Comparison of ENCODE assay signal across 8 cellular contexts in the genomic region with DNA sequence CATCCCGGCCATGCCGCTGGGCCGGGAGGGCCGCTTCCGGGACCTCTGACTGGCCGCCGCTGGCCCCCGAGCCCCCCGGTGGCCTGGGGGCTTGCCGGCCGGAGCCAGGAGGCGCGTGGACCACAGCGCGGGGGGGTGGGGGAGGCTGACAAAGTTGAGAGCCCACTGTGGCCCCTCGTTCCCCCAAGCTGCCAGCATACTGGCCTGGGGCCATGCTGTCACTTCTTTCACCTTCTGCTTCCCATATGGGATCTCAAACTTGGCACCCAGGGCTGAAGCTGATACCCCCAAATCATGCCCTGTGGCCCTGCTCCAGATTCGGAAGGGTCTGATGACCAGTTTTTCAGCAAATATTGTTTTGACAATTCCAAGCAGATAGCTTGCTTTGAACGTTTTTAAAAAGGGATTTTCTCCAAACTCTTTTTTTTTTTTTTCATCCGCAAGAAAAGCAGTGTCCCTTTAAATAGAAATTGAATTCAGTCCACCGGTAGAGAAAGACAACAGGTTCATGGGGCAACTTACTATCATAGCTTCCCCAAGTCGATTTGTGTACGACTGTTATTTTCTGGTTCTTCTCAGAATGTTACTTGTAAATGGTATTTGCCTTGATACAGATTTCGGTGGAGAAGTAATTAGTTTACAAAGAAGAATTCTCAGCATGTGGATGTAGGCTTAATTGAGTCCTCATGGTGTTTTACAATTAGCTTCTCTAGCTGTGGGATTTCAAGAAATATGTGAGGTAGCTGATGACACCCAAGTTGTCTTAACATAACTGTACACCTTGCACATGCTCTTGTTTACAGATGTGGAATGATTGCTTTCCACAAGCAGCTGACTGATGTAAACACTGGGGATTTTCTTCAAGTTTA. TPM values are rescaled to one million over a fixed set of nuclear protein-coding genes. Genes with fewer than 3 reads are reported as not detected.
DNase-seq lines count a peak whose midpoint lies in the region; ATAC-seq and TF ChIP-seq lines count a peak whose summit lies in the region.

No MANE protein-coding gene starts in this region.

- H3K36me3 Mint-ChIP-seq in endodermal cell (ENCODE audit: low read depth) = no peaks in the 10 kb centered on the region
- peaks cover 0 to under 1% (median 0%) of the 10 kb centered on the region in 3 donors for H3K36me3 Mint-ChIP-seq in naive thymus-derived CD8-positive, alpha-beta T cell

- peaks cover 7% of the 10 kb centered on the region for H3K27me3 ChIP-seq in endodermal cell (ENCODE audit: control insufficient read depth, insufficient read depth, low read length, poor library complexity, severe bottlenecking)

- DNase-seq in GM12865 (ENCODE audit: low read depth) (no peak), RPMI7951 (ENCODE audit: low read depth) (peak; percentile 4), endodermal cell (no peak), NCI-H2081 treated with DMSO at 0.1 percent for 48 hours (lab: John Stamatoyannopoulos, UW) (no peak), kidney glomerular epithelial cell (lab: John Stamatoyannopoulos, UW) (no peak)
- DNase-seq in naive thymus-derived CD8-positive, alpha-beta T cell = peak in 2 of 10 donors; percentile 4 to 64

- H3K9ac ChIP-seq in endodermal cell (ENCODE audit: extremely low read depth, low read length, poor library complexity, severe bottlenecking) = peak overlapping the region; percentile 47

- H3K4me1 Mint-ChIP-seq in endodermal cell = peaks cover 20% of the 10 kb centered on the region
- peaks cover 30 to 62% (median 55%) of the 10 kb centered on the region in 4 donors for H3K4me1 Mint-ChIP-seq in naive thymus-derived CD8-positive, alpha-beta T cell

- whole genome bisulfite sequencing in endodermal cell (ENCODE audit: insufficient coverage in 1 of 2, insufficient read length in 1 of 2), 2 experiments = 4 to 11% methylated on average over 8 to 23 of the region's 23 CpGs

- no peaks in the 10 kb centered on the region for H3K36me3 ChIP-seq in endodermal cell (ENCODE audit: control insufficient read depth, insufficient read depth, low read length)

- H3K4me3 Mint-ChIP-seq in endodermal cell = peak overlapping the region; percentile 86
- peak overlapping the region; percentile 81 to 94 (median 90) for H3K4me3 Mint-ChIP-seq in naive thymus-derived CD8-positive, alpha-beta T cell

- TF ChIP-seq CTCF in GM12865 (IDR thresholded peaks at IDR 0.05; ENCODE audit: insufficient read depth, low read depth, low read length, missing control alignments) = no peak
- TF ChIP-seq CTCF in endodermal cell (conservative IDR thresholded peaks at IDR 0.05) = no peak

- H3K27ac ChIP-seq in endodermal cell (ENCODE audit: low read depth, low read length) = no peak overlapping the region

- no peak for ATAC-seq in naive thymus-derived CD8-positive, alpha-beta T cell
- ATAC-seq in GM18907 (IDR thresholded peaks at IDR 0.05; ENCODE audit: unreplicated experiment) = no peak
- ATAC-seq in GM18519 (IDR thresholded peaks at IDR 0.05; ENCODE audit: low FRiP score, unreplicated experiment) = no peak

- H3K27ac Mint-ChIP-seq in endodermal cell = no peak overlapping the region
- H3K27ac Mint-ChIP-seq in naive thymus-derived CD8-positive, alpha-beta T cell = peak overlapping the region; percentile 90 to 96 (median 93)

- no peaks in the 10 kb centered on the region for H3K9me3 Mint-ChIP-seq in endodermal cell
- H3K9me3 Mint-ChIP-seq in naive thymus-derived CD8-positive, alpha-beta T cell = no peaks in the 10 kb centered on the region

- no peaks in the 10 kb centered on the region for H3K9me3 ChIP-seq in endodermal cell (ENCODE audit: control insufficient read depth, low read length)

- H3K4me3 ChIP-seq in GM12865 (ENCODE audit: low read depth, low read length) = peak overlapping the region; percentile 92
- peak overlapping the region; percentile 94 for H3K4me3 ChIP-seq in endodermal cell (ENCODE audit: low read length)

- peaks cover 9% of the 10 kb centered on the region for H3K27me3 Mint-ChIP-seq in endodermal cell (ENCODE audit: insufficient read depth)
- H3K27me3 Mint-ChIP-seq in naive thymus-derived CD8-positive, alpha-beta T cell = no peaks in the 10 kb centered on the region

- H3K4me1 ChIP-seq in endodermal cell (ENCODE audit: control insufficient read depth, insufficient read depth, low read length) = peaks cover 2% of the 10 kb centered on the region

- POLR2A ChIA-PET in naive thymus-derived CD8-positive, alpha-beta T cell (lab: Charles Lee) = interaction anchor here (0.6 to 4.5 kb wide), 19 partner anchors 25 to 1000 kb away, joined by 3 to 20 read pairs (median 5); partner anchors contain the start of genes DHDDS, MTFR1L, RSRP1 and SYF2

RNA-seq across cellular contexts. Expression of gene MACO1, which starts 1.0 kb away (rescaled TPM):
- total RNA-seq in RPMI7951 (2014; rRNA removed; shearing (Covaris generic)) = 14.7 and 19.2 TPM in 2 replicates
- total RNA-seq in endodermal cell = 10 to 100 TPM; 13.1 to 14.1 TPM
- polyA plus RNA-seq in endodermal cell (2013, experiment 1 of 2) = 26.0 TPM
- polyA plus RNA-seq in endodermal cell (2013, experiment 2 of 2) = 23.1 TPM
- 10 to 100 TPM; 26.9 to 28.0 TPM for total RNA-seq in naive thymus-derived CD8-positive, alpha-beta T cell
- polyA plus RNA-seq in naive thymus-derived CD8-positive, alpha-beta T cell = 1 to 10 TPM; 7.6 to 8.8 (median 7.6) TPM

RNA-seq across cellular contexts. Expression of gene RHCE, which starts 11.1 kb away (rescaled TPM):
- 0.24 and 0.78 TPM in 2 replicates for total RNA-seq in RPMI7951 (2014; rRNA removed; shearing (Covaris generic))
- under 1 TPM; 0.33 to 0.40 TPM for total RNA-seq in endodermal cell
- 0.43 TPM for polyA plus RNA-seq in endodermal cell (2013, experiment 1 of 2)
- 0.83 TPM for polyA plus RNA-seq in endodermal cell (2013, experiment 2 of 2)
- under 1 TPM; 0.44 to 0.60 TPM for total RNA-seq in naive thymus-derived CD8-positive, alpha-beta T cell
- polyA plus RNA-seq in naive thymus-derived CD8-positive, alpha-beta T cell = 1 to 10 TPM in 1 of 3 donors, under 1 TPM in 2; 0.30 to 1.1 (median 0.81) TPM
